Comparison of ENCODE assay signal across 1 cellular context in the genomic region with DNA sequence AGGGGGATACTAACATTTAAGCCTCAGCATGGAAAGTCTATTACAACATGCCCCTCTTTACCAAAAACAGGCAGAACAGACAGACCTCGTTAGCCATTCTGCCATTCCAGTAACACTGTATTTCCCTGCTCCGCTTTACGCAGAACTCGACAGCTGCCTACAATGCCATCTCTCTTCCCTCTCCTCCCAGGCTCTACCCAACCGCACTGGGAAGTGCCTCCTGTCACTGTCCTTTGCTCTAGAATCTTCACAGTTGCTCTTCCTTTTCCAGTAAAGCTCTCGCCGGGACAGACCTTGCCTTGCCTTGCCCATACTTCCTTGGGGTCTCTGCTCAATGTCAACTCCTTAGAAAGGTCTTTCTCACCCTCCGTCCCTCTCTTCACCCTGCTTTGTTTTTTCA.
TF ChIP-seq lines count a peak whose summit lies in the region.

No MANE protein-coding gene starts in this region.

TF ChIP-seq in HepG2, 621 proteins besides CTCF, POLR2A, EP300 and RAD21:
- TF ChIP-seq KLF16 (CRISPR knock-in tag; IDR thresholded peaks at IDR 0.05) (no peak), ADNP (CRISPR knock-in tag; IDR thresholded peaks at IDR 0.05) (no peak), TAF1 (CRISPR knock-in tag; IDR thresholded peaks at IDR 0.05) (no peak), SOX13 (IDR thresholded peaks at IDR 0.05) (no peak), SOX13 (CRISPR knock-in tag; conservative IDR thresholded peaks at IDR 0.05 in 1 of 2, IDR thresholded peaks at IDR 0.05 in 1 of 2) (no peak), ZNF7 (CRISPR knock-in tag; IDR thresholded peaks at IDR 0.05) (no peak)
- TF ChIP-seq, protein P1, sequence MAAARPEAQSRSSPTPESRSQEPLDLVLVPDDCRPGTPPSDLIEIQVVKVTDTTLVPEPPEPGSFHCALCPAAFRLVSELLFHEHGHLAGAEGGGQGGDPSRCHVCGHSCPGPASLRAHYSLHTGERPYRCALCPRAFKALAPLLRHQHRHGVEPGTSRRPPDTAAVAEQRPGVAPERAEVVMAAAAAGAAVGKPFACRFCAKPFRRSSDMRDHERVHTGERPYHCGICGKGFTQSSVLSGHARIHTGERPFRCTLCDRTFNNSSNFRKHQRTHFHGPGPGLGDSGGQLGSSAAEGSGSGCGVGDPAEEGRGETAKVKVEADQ (CRISPR knock-in tag; IDR thresholded peaks at IDR 0.05; ENCODE audit: borderline replicate concordance) = no peak
